In the genomic region with DNA sequence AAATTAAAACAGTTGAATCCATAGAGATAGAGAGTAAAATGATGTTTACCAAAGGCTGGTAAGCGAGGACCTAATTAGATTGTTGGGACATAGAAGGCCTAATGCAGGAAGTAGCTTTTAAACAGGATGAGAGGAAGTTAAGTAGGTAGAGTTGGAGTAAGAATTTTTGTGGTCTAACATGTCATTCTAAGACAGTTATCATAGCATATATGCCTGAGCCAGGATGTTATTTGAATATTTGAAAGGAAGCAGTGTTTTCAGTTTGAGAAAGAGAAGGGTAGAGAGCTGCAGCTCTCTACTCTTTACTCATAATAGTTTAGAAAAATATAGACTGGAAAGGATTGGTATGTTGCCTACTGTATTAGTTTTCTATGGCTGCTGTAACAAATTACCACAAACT, we compare ENCODE assay signal across 23 cellular contexts.
"Had no signal": no experiment of that assay in that cellular context is flagged by ENCODE, and none has a peak within 500 bp of the region (broad histone marks: within the 10 kb centered on the region; RNA-seq: fewer than 3 reads in every experiment).

No MANE protein-coding gene starts in this region.

- H3K4me2 ChIP-seq: SK-N-SH had no signal

- DNase-seq: KG1; MV-4-11; NCI-H1048; NCI-H1105; NCI-H1417; NCI-H146; NCI-H187; NCI-H2029; NCI-H2081 treated with DMSO at 0.1 percent for 48 hours; NCI-H2171; NCI-H226; NCI-H446; NCI-H510A; NCI-H524 treated with DMSO at 0.1 percent for 48 hours; NCI-H69; NCI-H774; NK-92 treated with Interleukin-12 subunit alpha and Interleukin-12 subunit beta, amount 100 ng/mL, for 24 hours; SHP77; SK-N-SH; SW 1271; T-cell had no signal

- H3K9ac ChIP-seq: SK-N-SH had no signal

- H3K27ac ChIP-seq: RWPE1 had no signal

- ATAC-seq: T-cell had no signal

- H3K4me1 Mint-ChIP-seq: T-cell had no signal

- H3K36me3 Mint-ChIP-seq: T-cell had no signal

- H3K4me3 Mint-ChIP-seq: T-cell had no signal

- FAIRE-seq: RCC 7860 had no signal

- H3K27me3 Mint-ChIP-seq: T-cell had no signal

- H3K9me3 ChIP-seq: SK-N-SH had no signal

- H3K27ac Mint-ChIP-seq: T-cell had no signal
